15 cellular contexts compared by ENCODE assay signal in genomic region chr17:43768382-43768781, GRCh38. TPM values are rescaled to one million over a fixed set of nuclear protein-coding genes. Genes with fewer than 3 reads are reported as not detected.
DNase-seq lines count a peak whose midpoint lies in the region; ATAC-seq and TF ChIP-seq lines count a peak whose summit lies in the region.
"Had no signal": no experiment of that assay in that cellular context is flagged by ENCODE, and none has a peak within 500 bp of the region (broad histone marks: within the 10 kb centered on the region; RNA-seq: fewer than 3 reads in every experiment).

No MANE protein-coding gene starts in this region.

- H3K4me3 ChIP-seq in GM12864 (ENCODE audit: low read depth, low read length): no peak overlapping the region
- H3K4me3 ChIP-seq: upper lobe of left lung had no signal

- intact Hi-C loops in cardiac septum (cut with DNase I): no loop called here
- intact Hi-C loops in posterior vena cava (cut with DNase I): no loop called here

- DNase-seq in GM12864 (ENCODE audit: low read depth) (peak; percentile 38), RPMI8226 (peak; percentile 89), cardiac septum (ENCODE audit: low spot score) (peak; percentile 86), posterior vena cava (ENCODE audit: low spot score) (peak; percentile 87), iPS-NIHi7 (ENCODE audit: extremely low spot score) (no peak), DMS53 treated with DMSO at 0.1 percent for 48 hours (lab: John Stamatoyannopoulos, UW; ENCODE audit: unreplicated experiment) (no peak)
- no peak for DNase-seq in activated naive CD4-positive, alpha-beta T cell (lab: John Stamatoyannopoulos, UW)
- DNase-seq: H9, NCI-H2107, PC-3, retina, T-helper 9 cell had no signal

- no peak for TF ChIP-seq CTCF in GM12864 (IDR thresholded peaks at IDR 0.05; ENCODE audit: low read depth, low read length, missing control alignments)

- ATAC-seq in GM19395 (IDR thresholded peaks at IDR 0.05; ENCODE audit: unreplicated experiment): no peak
- ATAC-seq: PC-3 had no signal

RNA-seq across cellular contexts. Expression of gene SOST, which starts 9.8 kb away (rescaled TPM):
- total RNA-seq in cardiac septum (0.24 TPM), posterior vena cava (not detected)
- total RNA-seq: dermis microvascular lymphatic vessel endothelial cell, H9, PC-3, upper lobe of left lung had no signal

RNA-seq across cellular contexts. Expression of gene DUSP3, which starts 10.4 kb away (rescaled TPM):
- total RNA-seq in cardiac septum (224 TPM), posterior vena cava (100 to 1,000 TPM; 169 to 172 TPM)

RNA-seq across cellular contexts. Expression of gene CFAP97D1, which starts 11.9 kb away (rescaled TPM):
- total RNA-seq in cardiac septum (not detected), posterior vena cava (not detected)
- total RNA-seq: dermis microvascular lymphatic vessel endothelial cell, H9 had no signal

Comparison
In these comparisons a context has a peak if more than half of its experiments do, and no peak if none do; other contexts are left out.
1. DNase-seq: peak in GM12864 (single experiment), RPMI8226 (single experiment), cardiac septum (single experiment) and posterior vena cava (single experiment); none in iPS-NIHi7 (single experiment), DMS53 treated with DMSO at 0.1 percent for 48 hours (single experiment) and activated naive CD4-positive, alpha-beta T cell (0 of 4).